Comparison of ENCODE assay signal across 18 cellular contexts in genomic region chr1:228905579-228905978, GRCh38.
"Had no signal": no experiment of that assay in that cellular context is flagged by ENCODE, and none has a peak within 500 bp of the region (broad histone marks: within the 10 kb centered on the region; RNA-seq: fewer than 3 reads in every experiment).

No MANE protein-coding gene starts in this region.

- H3K4me1 ChIP-seq: foreskin keratinocyte had no signal

- H3K4me3 ChIP-seq: esophagus muscularis mucosa, hepatocyte, neural progenitor cell, ovary, right atrium auricular region, suprapubic skin, thyroid gland, upper lobe of left lung, vagina had no signal

- H3K27ac ChIP-seq: epithelial cell of prostate, esophagus muscularis mucosa, foreskin keratinocyte, hepatocyte, neural progenitor cell, ovary, right atrium auricular region, suprapubic skin, thyroid gland, upper lobe of left lung, vagina had no signal

- H3K9me3 ChIP-seq: ovary, suprapubic skin, thyroid gland, upper lobe of left lung, vagina had no signal

- H3K27me3 ChIP-seq: esophagus muscularis mucosa, hepatocyte, neural progenitor cell, ovary, right atrium auricular region, suprapubic skin, thyroid gland, upper lobe of left lung, vagina had no signal

- DNase-seq: effector memory CD8-positive, alpha-beta T cell; foreskin keratinocyte; natural killer cell; nucleus accumbens; ovary; small intestine; stimulated activated CD4-positive, alpha-beta T cell treated with anti-CD3 and anti-CD28 coated beads, Interleukin-2, amount 100 ng/mL, for 48 hours; stimulated activated naive CD8-positive, alpha-beta T cell treated with anti-CD3 and anti-CD28 coated beads, Interleukin-15, Interleukin-2, amounts not matched to agents 100 U/mL and 50 U/mL, for 24 hours; thyroid gland; upper lobe of left lung had no signal

- H3K36me3 ChIP-seq: esophagus muscularis mucosa, neural progenitor cell, ovary, right atrium auricular region, suprapubic skin, thyroid gland, upper lobe of left lung, vagina had no signal

- H3K9ac ChIP-seq: neural progenitor cell had no signal

- FAIRE-seq: islet of Langerhans, small intestine had no signal
